ENCODE assay signal across 8 cellular contexts in genomic region chr4:71186566-71187398, GRCh38.
DNase-seq lines count a peak whose midpoint lies in the region; ATAC-seq and TF ChIP-seq lines count a peak whose summit lies in the region.

No MANE protein-coding gene starts in this region.

- H3K27ac ChIP-seq in iPS-20b (ENCODE audit: low read length) (no peak overlapping the region), gastrocnemius medialis (peak overlapping the region; percentile 74 to 82 (median 78))

- peaks cover 5% of the 10 kb centered on the region; the same call in 1 of the 2 replicates for H3K4me1 ChIP-seq in iPS-20b (ENCODE audit: insufficient read depth, low read length)
- H3K4me1 ChIP-seq in gastrocnemius medialis: peaks cover 8 to 10% of the 10 kb centered on the region in 2 donors

- H3K36me3 ChIP-seq in iPS-20b (ENCODE audit: insufficient read depth, low read depth, low read length): no peaks in the 10 kb centered on the region
- no peaks in the 10 kb centered on the region for H3K36me3 ChIP-seq in gastrocnemius medialis

- H3K27ac Mint-ChIP-seq in T-cell (no peak overlapping the region), MCF 10A (ENCODE audit: low read depth, unreplicated experiment) (no peak overlapping the region)

- peaks cover 46 to 52% of the 10 kb centered on the region in 2 donors for H3K27me3 Mint-ChIP-seq in T-cell
- peaks cover 44% of the 10 kb centered on the region for H3K27me3 Mint-ChIP-seq in MCF 10A (ENCODE audit: insufficient read depth, unreplicated experiment)

- peak overlapping the region; percentile 80 to 87 (median 80) for H3K4me3 Mint-ChIP-seq in T-cell
- peak overlapping the region; percentile 74 for H3K4me3 Mint-ChIP-seq in MCF 10A (ENCODE audit: unreplicated experiment)

- no peaks in the 10 kb centered on the region for H3K36me3 Mint-ChIP-seq in T-cell
- H3K36me3 Mint-ChIP-seq in MCF 10A (ENCODE audit: insufficient read depth, unreplicated experiment): no peaks in the 10 kb centered on the region

- no peaks in the 10 kb centered on the region for H3K9me3 ChIP-seq in iPS-20b (ENCODE audit: insufficient read depth, low read depth, low read length)
- no peaks in the 10 kb centered on the region for H3K9me3 ChIP-seq in gastrocnemius medialis

- peak overlapping the region; percentile 77 for H3K4me3 ChIP-seq in iPS-20b (ENCODE audit: low read length)
- peak overlapping the region; percentile 71 to 81 (median 77) for H3K4me3 ChIP-seq in gastrocnemius medialis

- TF ChIP-seq POLR2A in gastrocnemius medialis (IDR thresholded peaks at IDR 0.05): peak; percentile 45 to 57

- intact Hi-C loops in MCF 10A (cut with micrococcal nuclease) (loop anchor here (10.0 kb wide), 1 partner anchor 532 kb away; no protein-coding TSS in a partner anchor), gastrocnemius medialis (cut with DNase I; ENCODE audit: low total_unique reads) (loop anchor here (10.0 kb wide), 2 partner anchors 112 to 192 kb away; partner anchors contain the start of gene DCK)

- no peaks in the 10 kb centered on the region for H3K9me3 Mint-ChIP-seq in T-cell
- H3K9me3 Mint-ChIP-seq in MCF 10A (ENCODE audit: unreplicated experiment): no peaks in the 10 kb centered on the region

- CTCF ChIA-PET in T-cell (lab: Charles Lee): interaction anchor here in 1 of 2 donors (0.6 kb wide), 1 partner anchor 9 kb away, joined by 3 read pairs; no protein-coding TSS in a partner anchor
- CTCF ChIA-PET in MCF 10A (lab: Yijun Ruan, JAX): interaction anchor here (0.5 to 4.4 kb wide), 5 partner anchors 43 to 776 kb away, joined by 3 to 38 read pairs (median 3); no protein-coding TSS in a partner anchor

- H3K27me3 ChIP-seq in iPS-20b (ENCODE audit: insufficient read depth, low read length) (peaks cover 46% of the 10 kb centered on the region), gastrocnemius medialis (no peaks in the 10 kb centered on the region)

- ATAC-seq in HG02973 (IDR thresholded peaks at IDR 0.05; ENCODE audit: unreplicated experiment): peak; percentile 38
- ATAC-seq in T-cell (replicated peaks in 1 of 4): peak; percentile 56 to 77 (median 66)
- peak; percentile 68 to 71 for ATAC-seq in gastrocnemius medialis
- ATAC-seq in HG02870 (IDR thresholded peaks at IDR 0.05; ENCODE audit: unreplicated experiment): no peak

- H3K4me1 Mint-ChIP-seq in T-cell (peaks cover 27 to 34% (median 32%) of the 10 kb centered on the region in 3 donors), MCF 10A (ENCODE audit: insufficient read depth, unreplicated experiment) (no peaks in the 10 kb centered on the region)

- in situ Hi-C loops in gastrocnemius medialis (cut with MboI; ENCODE audit: low sequenced_read_pairs in 4 of 4): loop anchor here in 1 of 4 donors (10.0 kb wide), 1 partner anchor 528 kb away; no protein-coding TSS in a partner anchor

- peak overlapping the region; percentile 47; the same call in 1 of the 2 replicates for H3K9ac ChIP-seq in iPS-20b (ENCODE audit: low read depth, low read length)

- TF ChIP-seq CTCF in MCF 10A (IDR thresholded peaks at IDR 0.05; ENCODE audit: unreplicated experiment) (no peak), gastrocnemius medialis (IDR thresholded peaks at IDR 0.05 in 4 of 5, conservative IDR thresholded peaks at IDR 0.05 in 1 of 5) (no peak)

- BruUV-seq in MCF 10A (replicated peaks; lab: Mats Ljungman, UMichigan): no TSS peak

- DNase-seq in DMS53 (lab: John Stamatoyannopoulos, UW) (peak; percentile 69), DMS53 treated with DMSO at 0.1 percent for 48 hours (lab: John Stamatoyannopoulos, UW; ENCODE audit: unreplicated experiment) (no peak), T-cell (peak in 24 of 34 experiments; percentile 2 to 34 (median 14)), MCF 10A (ENCODE audit: unreplicated experiment) (no peak), gastrocnemius medialis (peak in 1 of 2 donors; percentile 30)

- POLR2A ChIA-PET in T-cell (lab: Charles Lee): no interaction called here
- POLR2A ChIA-PET in MCF 10A (lab: Yijun Ruan, JAX): no interaction called here

Comparison
In these comparisons a context has a peak if more than half of its experiments do, and no peak if none do; other contexts are left out.
1. DNase-seq: peak in DMS53 (single experiment) and T-cell (24 of 34); none in DMS53 treated with DMSO at 0.1 percent for 48 hours (single experiment) and MCF 10A (single experiment).